ENCODE assay signal across 1 cellular context in genomic region chr2:218272531-218273212, GRCh38.
TF ChIP-seq lines count a peak whose summit lies in the region.

No MANE protein-coding gene starts in this region.

TF ChIP-seq in HepG2, 621 proteins besides CTCF, POLR2A, EP300 and RAD21 (continued from another document and continues in another):
- TF ChIP-seq CENPX (CRISPR knock-in tag; IDR thresholded peaks at IDR 0.05) (no peak), GTF2F1 (IDR thresholded peaks at IDR 0.05; ENCODE audit: low read length) (no peak), ZBTB42 (CRISPR knock-in tag; IDR thresholded peaks at IDR 0.05) (no peak), SALL1 (CRISPR knock-in tag; IDR thresholded peaks at IDR 0.05) (peak; percentile 75), AHR (CRISPR knock-in tag; IDR thresholded peaks at IDR 0.05) (no peak), ZNF446 (CRISPR knock-in tag; IDR thresholded peaks at IDR 0.05) (no peak), ZNF770 (CRISPR knock-in tag; IDR thresholded peaks at IDR 0.05) (peak; percentile 52), ZNF569 (CRISPR knock-in tag; IDR thresholded peaks at IDR 0.05; ENCODE audit: borderline replicate concordance) (no peak), HNRNPK (IDR thresholded peaks at IDR 0.05; ENCODE audit: low read depth, low read length, poor library complexity, severe bottlenecking) (no peak), PHF8 (CRISPR knock-in tag; IDR thresholded peaks at IDR 0.05) (no peak; the same call in 1 of the 2 replicates), POLR2AphosphoS5 (IDR thresholded peaks at IDR 0.05; ENCODE audit: low read depth, low read length) (peak; percentile 61), LBX2 (CRISPR knock-in tag; IDR thresholded peaks at IDR 0.05; ENCODE audit: borderline replicate concordance) (no peak), ZNF777 (CRISPR knock-in tag; IDR thresholded peaks at IDR 0.05) (peak; percentile 43; the same call in 1 of the 2 replicates), NFATC3 (CRISPR knock-in tag; IDR thresholded peaks at IDR 0.05) (peak; percentile 82; the same call in 1 of the 2 replicates), GPBP1L1 (CRISPR knock-in tag; IDR thresholded peaks at IDR 0.05) (no peak), ATF1 (CRISPR knock-in tag; IDR thresholded peaks at IDR 0.05) (no peak), TCF12 (IDR thresholded peaks at IDR 0.05) (no peak), TCF12 (CRISPR knock-in tag; IDR thresholded peaks at IDR 0.05) (no peak), ZNF850 (CRISPR knock-in tag; conservative IDR thresholded peaks at IDR 0.05) (no peak), ZFP41 (CRISPR knock-in tag; IDR thresholded peaks at IDR 0.05; ENCODE audit: borderline replicate concordance) (no peak), MXI1 (IDR thresholded peaks at IDR 0.05; ENCODE audit: borderline replicate concordance, low read depth, low read length) (peak; percentile 23; the same call in 1 of the 3 replicates), GATA4 (IDR thresholded peaks at IDR 0.05; ENCODE audit: borderline replicate concordance, low read depth) (no peak), GLI4 (CRISPR knock-in tag; IDR thresholded peaks at IDR 0.05; ENCODE audit: borderline replicate concordance) (peak; percentile 62; the same call in 1 of the 2 replicates), FOXO4 (CRISPR knock-in tag; conservative IDR thresholded peaks at IDR 0.05) (no peak), ZNF652 (CRISPR knock-in tag; IDR thresholded peaks at IDR 0.05; ENCODE audit: borderline replicate concordance, low read depth) (no peak), RNF2 (conservative IDR thresholded peaks at IDR 0.05; ENCODE audit: low read depth) (no peak), PAX8 (CRISPR knock-in tag; IDR thresholded peaks at IDR 0.05; ENCODE audit: borderline replicate concordance) (no peak), NPAS2 (CRISPR knock-in tag; IDR thresholded peaks at IDR 0.05; ENCODE audit: borderline replicate concordance) (no peak), PHB2 (IDR thresholded peaks at IDR 0.05; ENCODE audit: partially characterized antibody) (no peak), HDAC2 (CRISPR knock-in tag; IDR thresholded peaks at IDR 0.05) (no peak), ZNF562 (CRISPR knock-in tag; IDR thresholded peaks at IDR 0.05; ENCODE audit: borderline replicate concordance) (no peak), IRX3 (CRISPR knock-in tag; IDR thresholded peaks at IDR 0.05; ENCODE audit: borderline replicate concordance, low read depth) (no peak), TP53 (CRISPR knock-in tag; conservative IDR thresholded peaks at IDR 0.05) (no peak), ZNF557 (CRISPR knock-in tag; IDR thresholded peaks at IDR 0.05) (peak; percentile 23; the same call in 1 of the 2 replicates), SOX6 (IDR thresholded peaks at IDR 0.05) (no peak), SOX6 (CRISPR knock-in tag; IDR thresholded peaks at IDR 0.05) (0 out of 2 replicates have a peak, but pooled peaks have one; percentile 32), ZNF737 (CRISPR knock-in tag; IDR thresholded peaks at IDR 0.05; ENCODE audit: borderline replicate concordance) (no peak), ZNF782 (CRISPR knock-in tag; IDR thresholded peaks at IDR 0.05; ENCODE audit: borderline replicate concordance) (no peak), BCL6 (CRISPR knock-in tag; IDR thresholded peaks at IDR 0.05) (peak; percentile 51; the same call in 1 of the 2 replicates), NR2C2 (CRISPR knock-in tag; IDR thresholded peaks at IDR 0.05; ENCODE audit: borderline replicate concordance) (no peak), ZBTB7B (CRISPR knock-in tag; IDR thresholded peaks at IDR 0.05) (peak; percentile 44; the same call in 1 of the 2 replicates), MZF1 (CRISPR knock-in tag; IDR thresholded peaks at IDR 0.05; ENCODE audit: borderline replicate concordance) (no peak), KDM5B (CRISPR knock-in tag; IDR thresholded peaks at IDR 0.05; ENCODE audit: borderline replicate concordance) (no peak), ZNF724P (CRISPR knock-in tag; IDR thresholded peaks at IDR 0.05; ENCODE audit: borderline replicate concordance) (no peak), CREM (IDR thresholded peaks at IDR 0.05) (no peak), CREM (CRISPR knock-in tag; IDR thresholded peaks at IDR 0.05) (no peak), TARDBP (CRISPR knock-in tag; IDR thresholded peaks at IDR 0.05) (no peak), RAD51 (IDR thresholded peaks at IDR 0.05; ENCODE audit: borderline replicate concordance) (no peak), ZNF710 (CRISPR knock-in tag; IDR thresholded peaks at IDR 0.05; ENCODE audit: borderline replicate concordance) (peak; percentile 48; the same call in 1 of the 2 replicates), ZNF232 (CRISPR knock-in tag; IDR thresholded peaks at IDR 0.05; ENCODE audit: borderline replicate concordance) (peak; percentile 22; the same call in 1 of the 2 replicates), ZNF766 (CRISPR knock-in tag; IDR thresholded peaks at IDR 0.05; ENCODE audit: borderline replicate concordance) (no peak), JUNB (CRISPR knock-in tag; IDR thresholded peaks at IDR 0.05; ENCODE audit: borderline replicate concordance) (no peak), ZNF616 (CRISPR knock-in tag; IDR thresholded peaks at IDR 0.05; ENCODE audit: low read depth) (no peak), MYC (CRISPR knock-in tag; IDR thresholded peaks at IDR 0.05; ENCODE audit: borderline replicate concordance) (no peak), MIER3 (CRISPR knock-in tag; IDR thresholded peaks at IDR 0.05; ENCODE audit: borderline replicate concordance) (peak; percentile 45; the same call in 1 of the 2 replicates), NONO (IDR thresholded peaks at IDR 0.05) (no peak), NONO (CRISPR knock-in tag; conservative IDR thresholded peaks at IDR 0.05) (peak; percentile 65; the same call in 1 of the 2 replicates), MYPOP (CRISPR knock-in tag; IDR thresholded peaks at IDR 0.05) (peak; percentile 73; the same call in 1 of the 2 replicates), MEIS1 (CRISPR knock-in tag; IDR thresholded peaks at IDR 0.05; ENCODE audit: borderline replicate concordance) (no peak), MXD4 (CRISPR knock-in tag; IDR thresholded peaks at IDR 0.05) (no peak), PLRG1 (conservative IDR thresholded peaks at IDR 0.05) (no peak), ZBTB3 (CRISPR knock-in tag; IDR thresholded peaks at IDR 0.05; ENCODE audit: borderline replicate concordance, low read depth) (no peak), SNAPC2 (CRISPR knock-in tag; IDR thresholded peaks at IDR 0.05) (no peak), KDM5A (IDR thresholded peaks at IDR 0.05; ENCODE audit: borderline replicate concordance, low read length) (no peak), ZNF224 (CRISPR knock-in tag; IDR thresholded peaks at IDR 0.05) (no peak), ZNF576 (CRISPR knock-in tag; IDR thresholded peaks at IDR 0.05) (no peak), ZNF674 (CRISPR knock-in tag; IDR thresholded peaks at IDR 0.05; ENCODE audit: low read depth) (no peak), DRAP1 (CRISPR knock-in tag; IDR thresholded peaks at IDR 0.05) (0 out of 2 replicates have a peak, but pooled peaks have one; percentile 50), ZNF512 (CRISPR knock-in tag; IDR thresholded peaks at IDR 0.05) (no peak), FOXK2 (IDR thresholded peaks at IDR 0.05) (no peak), ZFX (CRISPR knock-in tag; IDR thresholded peaks at IDR 0.05; ENCODE audit: low read depth) (no peak; the same call in 1 of the 2 replicates), ZNF513 (CRISPR knock-in tag; conservative IDR thresholded peaks at IDR 0.05) (no peak), GZF1 (CRISPR knock-in tag; IDR thresholded peaks at IDR 0.05) (no peak)
